ENCODE assay signal across 8 cellular contexts in genomic region chr19:57191141-57192063, GRCh38. TPM values are rescaled to one million over a fixed set of nuclear protein-coding genes. Genes with fewer than 3 reads are reported as not detected.
DNase-seq lines count a peak whose midpoint lies in the region; ATAC-seq and TF ChIP-seq lines count a peak whose summit lies in the region.

TSS of gene ZNF264 (plus strand) at chr19:57191500. CDS start at chr19:57191914, 414 bp downstream.

- peak in 1 of 2 donors; percentile 33 for TF ChIP-seq RAD21 in liver (IDR thresholded peaks at IDR 0.05)

- peak within 1 kb of the TSS; percentile 85 for H3K4me3 Mint-ChIP-seq in activated CD4-positive, alpha-beta memory T cell treated with anti-CD3 and anti-CD28 coated beads for 36 hours

- peaks cover 3% of the 10 kb centered on the region for H3K27me3 Mint-ChIP-seq in activated CD4-positive, alpha-beta memory T cell treated with anti-CD3 and anti-CD28 coated beads for 36 hours

- DNase-seq in Ammon's horn (ENCODE audit: low spot score) = peak; percentile 91
- DNase-seq in NCI-H524 treated with DMSO at 0.1 percent for 48 hours (lab: John Stamatoyannopoulos, UW) = peak; percentile 51
- peak; percentile 92 for DNase-seq in activated CD4-positive, alpha-beta memory T cell treated with anti-CD3 and anti-CD28 coated beads for 36 hours
- DNase-seq in dorsolateral prefrontal cortex = peak; percentile 85 to 94 (median 92)
- peak; percentile 93 for DNase-seq in stimulated activated CD4-positive, alpha-beta T cell treated with anti-CD3 and anti-CD28 coated beads, Interleukin-4, amount 100 ng/mL, for 1 hour

- ATAC-seq in GM19035 (IDR thresholded peaks at IDR 0.05; ENCODE audit: unreplicated experiment) (peak; percentile 96), HG03354 (IDR thresholded peaks at IDR 0.05; ENCODE audit: poor library complexity, severe bottlenecking, unreplicated experiment) (peak; percentile 97)

- intact Hi-C loops in activated CD4-positive, alpha-beta memory T cell treated with anti-CD3 and anti-CD28 coated beads for 36 hours (cut with micrococcal nuclease) = loop anchor here (1.0 to 5.0 kb wide), 3 partner anchors 49 to 296 kb away; partner anchors contain the start of genes ZNF419, ZNF460 and ZNF805
- intact Hi-C loops in dorsolateral prefrontal cortex (cut with DNase I) = loop anchor here (2.0 to 10.0 kb wide), 3 partner anchors 49 to 93 kb away; partner anchors contain the start of genes ZNF805 (in 2 of the 2) and ZNF460 (in 1 of the 2)

- H3K9me3 Mint-ChIP-seq in activated CD4-positive, alpha-beta memory T cell treated with anti-CD3 and anti-CD28 coated beads for 36 hours = peaks cover 28% of the 10 kb centered on the region

- peaks cover 0 to 25% (median 22%) of the 10 kb centered on the region in 4 donors for H3K36me3 ChIP-seq in liver (ENCODE audit: control insufficient read depth in 4 of 4, insufficient read depth in 3 of 4, low read depth in 1 of 4, low read length in 3 of 4)

- 1% methylated on average over 81 of the region's 81 CpGs for WGBS in liver

- TF ChIP-seq CTCF in dorsolateral prefrontal cortex (IDR thresholded peaks at IDR 0.05 in 54 of 56, conservative IDR thresholded peaks at IDR 0.05 in 2 of 56; ENCODE audit: low read depth in 1 of 56, partially characterized antibody in 56 of 56) (peak in 33 of 56 donors; percentile 3 to 45 (median 24)), liver (IDR thresholded peaks at IDR 0.05; ENCODE audit: low read depth, low read length, missing input control) (no peak)

- H3K4me1 ChIP-seq in liver (ENCODE audit: control insufficient read depth in 4 of 4, insufficient read depth in 4 of 4, low read length in 3 of 4) = peaks cover 7 to 14% (median 9%) of the 10 kb centered on the region in 4 donors

- H3K9me3 ChIP-seq in liver (ENCODE audit: control insufficient read depth in 4 of 4, low read length in 3 of 4) = peaks cover 4 to 13% (median 9%) of the 10 kb centered on the region in 4 donors

- peaks cover 69% of the 10 kb centered on the region for H3K36me3 Mint-ChIP-seq in activated CD4-positive, alpha-beta memory T cell treated with anti-CD3 and anti-CD28 coated beads for 36 hours

- H3K27me3 ChIP-seq in dorsolateral prefrontal cortex = peaks cover 0 to 10% (median 0%) of the 10 kb centered on the region in 45 donors
- H3K27me3 ChIP-seq in liver (ENCODE audit: control insufficient read depth in 4 of 4, insufficient read depth in 4 of 4, low read length in 3 of 4) = no peaks in the 10 kb centered on the region

- peak within 1 kb of the TSS; percentile 62 to 67 for H3K9ac ChIP-seq in liver (ENCODE audit: low read depth in 1 of 2, low read length in 2 of 2)

- H3K4me3 ChIP-seq in dorsolateral prefrontal cortex = peak within 1 kb of the TSS; percentile 61 to 100 (median 97)
- H3K4me3 ChIP-seq in liver (ENCODE audit: low read depth in 1 of 3, low read length in 3 of 3) = peak within 1 kb of the TSS; percentile 91 to 95 (median 92)

- POLR2A ChIA-PET in activated CD4-positive, alpha-beta memory T cell treated with anti-CD3 and anti-CD28 coated beads for 36 hours (lab: Charles Lee) = interaction anchor here (1.1 to 1.6 kb wide), 3 partner anchors 17 to 244 kb away, joined by 3 to 6 read pairs (median 3); partner anchors contain the start of genes ZNF749 and ZNF805

- H3K4me1 Mint-ChIP-seq in activated CD4-positive, alpha-beta memory T cell treated with anti-CD3 and anti-CD28 coated beads for 36 hours (ENCODE audit: low read depth) = peaks cover 29% of the 10 kb centered on the region

- H3K27ac Mint-ChIP-seq in activated CD4-positive, alpha-beta memory T cell treated with anti-CD3 and anti-CD28 coated beads for 36 hours = peak within 1 kb of the TSS; percentile 85

- CTCF ChIA-PET in activated CD4-positive, alpha-beta memory T cell treated with anti-CD3 and anti-CD28 coated beads for 36 hours (lab: Charles Lee) = no interaction called here

- H3K27ac ChIP-seq in dorsolateral prefrontal cortex (peak within 1 kb of the TSS in 58 of 59 donors; percentile 69 to 96 (median 88)), liver (ENCODE audit: low read depth in 1 of 2, low read length in 2 of 2) (peak within 1 kb of the TSS; percentile 45 to 69)

TF ChIP-seq in liver, 16 proteins besides CTCF, POLR2A, EP300 and RAD21:
- TF ChIP-seq GABPA (IDR thresholded peaks at IDR 0.05 in 1 of 2, conservative IDR thresholded peaks at IDR 0.05 in 1 of 2) = peak; percentile 78 to 94
- TF ChIP-seq EGR1 (IDR thresholded peaks at IDR 0.05; ENCODE audit: low read depth in 2 of 2) = peak in 1 of 2 donors; percentile 31
- TF ChIP-seq YY1 (IDR thresholded peaks at IDR 0.05) = peak; percentile 98
- no peak for TF ChIP-seq REST (IDR thresholded peaks at IDR 0.05)
- peak; percentile 11 for TF ChIP-seq SP1 (IDR thresholded peaks at IDR 0.05)

RNA-seq across cellular contexts. Expression of gene ZNF264, which starts in this region (rescaled TPM):
- total RNA-seq in activated CD4-positive, alpha-beta memory T cell treated with anti-CD3 and anti-CD28 coated beads for 36 hours = 10 to 100 TPM; 18.9 to 20.4 TPM
- 10 to 100 TPM; 28.2 to 58.6 (median 43.9) TPM for total RNA-seq in dorsolateral prefrontal cortex
- total RNA-seq in liver = 10 to 100 TPM; 11.3 to 22.6 TPM
- polyA plus RNA-seq in liver = 1 to 10 TPM; 2.5 to 4.6 TPM

Comparison
In these comparisons a context has a peak if more than half of its experiments do, and no peak if none do; other contexts are left out.
1. Peak in every context shown above with its lines: DNase-seq, ATAC-seq, H3K4me3 ChIP-seq and H3K27ac ChIP-seq.